In genomic region chr15:80654299-80654698, GRCh38 we compare ENCODE assay signal across 29 cellular contexts.
"Had no signal": no experiment of that assay in that cellular context is flagged by ENCODE, and none has a peak within 500 bp of the region (broad histone marks: within the 10 kb centered on the region; RNA-seq: fewer than 3 reads in every experiment).

No MANE protein-coding gene starts in this region.

- ATAC-seq: activated CD4-positive, alpha-beta T cell treated with anti-CD3 and anti-CD28 coated beads for 36 hours; activated CD8-positive, alpha-beta T cell treated with anti-CD3 and anti-CD28 coated beads, Interleukin-2, amount 10 ng/mL, durations not matched to agents 7 days and 5 days; activated T-helper 17 cell treated with anti-CD3 and anti-CD28 coated beads, Interleukin-2, amount 50 U/mL, for 72 hours; Panc1 had no signal

- H3K27ac Mint-ChIP-seq: activated CD4-positive, alpha-beta T cell treated with anti-CD3 and anti-CD28 coated beads for 36 hours; activated CD4-positive, alpha-beta T cell treated with anti-CD3 and anti-CD28 coated beads, Interleukin-2, amount 10 ng/mL, durations not matched to agents 7 days and 5 days; activated CD8-positive, alpha-beta T cell treated with anti-CD3 and anti-CD28 coated beads, Interleukin-2, amount 10 ng/mL, durations not matched to agents 7 days and 5 days; activated naive CD8-positive, alpha-beta T cell treated with anti-CD3 and anti-CD28 coated beads for 36 hours; activated T-helper 17 cell treated with anti-CD3 and anti-CD28 coated beads, Interleukin-2, amount 50 U/mL, for 72 hours had no signal

- H3K4me1 Mint-ChIP-seq: activated CD4-positive, alpha-beta T cell treated with anti-CD3 and anti-CD28 coated beads for 36 hours; activated CD4-positive, alpha-beta T cell treated with anti-CD3 and anti-CD28 coated beads, Interleukin-2, amount 10 ng/mL, durations not matched to agents 7 days and 5 days; activated naive CD8-positive, alpha-beta T cell treated with anti-CD3 and anti-CD28 coated beads for 36 hours; activated T-helper 17 cell treated with anti-CD3 and anti-CD28 coated beads, Interleukin-2, amount 50 U/mL, for 72 hours had no signal

- DNase-seq: activated CD4-positive, alpha-beta T cell treated with anti-CD3 and anti-CD28 coated beads for 36 hours; activated CD4-positive, alpha-beta T cell treated with anti-CD3 and anti-CD28 coated beads, Interleukin-2, amount 10 ng/mL, durations not matched to agents 7 days and 5 days; activated CD4-positive, alpha-beta T cell treated with anti-CD3 and anti-CD28 coated beads, Interleukin-2, amount 50 U/mL, for 48 hours; activated CD8-positive, alpha-beta T cell treated with anti-CD3 and anti-CD28 coated beads, Interleukin-2, amount 10 ng/mL, durations not matched to agents 7 days and 5 days; activated effector memory CD4-positive, alpha-beta T cell treated with anti-CD3 and anti-CD28 coated beads, Interleukin-2, amount 50 U/mL, for 16 hours; activated naive CD4-positive, alpha-beta T cell; activated naive CD4-positive, alpha-beta T cell treated with anti-CD3 and anti-CD28 coated beads, Interleukin-2, amount 50 U/mL, for 16 hours; activated naive CD8-positive, alpha-beta T cell treated with anti-CD3 and anti-CD28 coated beads for 36 hours; activated T-cell treated with anti-CD3 and anti-CD28 coated beads, Interleukin-2, amount 50 U/mL, for 48 hours; amniotic stem cell; aorta; brain microvascular endothelial cell; central memory CD4-positive, alpha-beta T cell; NCI-H1092 treated with DMSO at 0.1 percent for 48 hours; NCI-H1417; NCI-H146; NCI-H187; NCI-H2029 treated with DMSO at 0.1 percent for 48 hours; NCI-H2107; NCI-H226; NCI-H446 treated with DMSO at 0.1 percent for 48 hours; NCI-H524; SHP77; SJCRH30; T1000; WERI-Rb-1 had no signal

- H3K4me3 ChIP-seq: SJCRH30, SK-N-MC had no signal

- H3K27ac ChIP-seq: brain microvascular endothelial cell, SJCRH30, SK-N-MC, WERI-Rb-1 had no signal

- H3K4me3 Mint-ChIP-seq: activated CD4-positive, alpha-beta T cell treated with anti-CD3 and anti-CD28 coated beads for 36 hours; activated CD4-positive, alpha-beta T cell treated with anti-CD3 and anti-CD28 coated beads, Interleukin-2, amount 10 ng/mL, durations not matched to agents 7 days and 5 days; activated CD8-positive, alpha-beta T cell treated with anti-CD3 and anti-CD28 coated beads, Interleukin-2, amount 10 ng/mL, durations not matched to agents 7 days and 5 days; activated naive CD8-positive, alpha-beta T cell treated with anti-CD3 and anti-CD28 coated beads for 36 hours; activated T-helper 17 cell treated with anti-CD3 and anti-CD28 coated beads, Interleukin-2, amount 50 U/mL, for 72 hours had no signal

- H3K36me3 ChIP-seq: brain microvascular endothelial cell, SJCRH30, WERI-Rb-1 had no signal

- H3K4me1 ChIP-seq: SJCRH30 had no signal

- H3K36me3 Mint-ChIP-seq: activated naive CD8-positive, alpha-beta T cell treated with anti-CD3 and anti-CD28 coated beads for 36 hours had no signal

- H3K27me3 ChIP-seq: brain microvascular endothelial cell, SJCRH30 had no signal
